In the genomic region with DNA sequence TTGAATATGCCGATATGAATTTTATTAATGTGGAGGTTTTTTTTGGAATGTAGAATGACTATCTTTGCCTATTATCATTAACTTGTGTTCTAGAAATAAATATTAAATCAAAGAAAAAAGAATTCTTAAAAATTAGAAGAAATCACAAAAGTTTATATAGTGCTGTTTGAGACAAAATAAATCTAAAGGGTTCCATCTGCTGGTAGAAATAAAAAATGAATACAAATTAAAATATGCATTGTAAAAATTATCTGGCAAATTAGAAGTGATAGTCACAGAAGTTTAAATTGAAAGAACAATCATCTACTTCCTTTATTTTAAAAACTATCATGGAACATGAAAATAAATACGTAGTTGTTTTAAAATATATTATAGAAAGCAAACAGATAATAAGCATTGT, we compare ENCODE assay signal across 12 cellular contexts. TPM values are rescaled to one million over a fixed set of nuclear protein-coding genes. Genes with fewer than 3 reads are reported as not detected.
A peak's percentile ranks its signal among the peaks of the same experiment; 100 is the strongest.
DNase-seq lines count a peak whose midpoint lies in the region; ATAC-seq and TF ChIP-seq lines count a peak whose summit lies in the region.
"Had no signal": no experiment of that assay in that cellular context is flagged by ENCODE, and none has a peak within 500 bp of the region (broad histone marks: within the 10 kb centered on the region; RNA-seq: fewer than 3 reads in every experiment).

No MANE protein-coding gene starts in this region.

- H3K56ac ChIP-seq in IMR-90 (ENCODE audit: extremely low read depth, insufficient read depth, low read length) = no peak overlapping the region

- H3K23ac ChIP-seq in IMR-90 (ENCODE audit: low read depth, low read length) (no peak overlapping the region), neuronal stem cell (ENCODE audit: low read depth, low read length, poor library complexity) (no peak overlapping the region)

- H3K9ac ChIP-seq in IMR-90 (ENCODE audit: low read depth, low read length) (no peak overlapping the region), neuronal stem cell (ENCODE audit: low read depth, low read length, poor library complexity) (no peak overlapping the region)

- H2AFZ ChIP-seq in IMR-90 (replicated peaks; ENCODE audit: low read length, poor library complexity) (no peak overlapping the region), neuronal stem cell (ENCODE audit: low read length) (no peak overlapping the region)

- WGBS in IMR-90 (ENCODE audit: extremely low coverage in 2 of 2, insufficient read length in 1 of 2), 2 experiments = 100% methylated on average over 1 of the region's 2 CpGs; no CpG with 5 or more reads in 1 of the 2 experiments
- WGBS in body of pancreas, 2 donors = 51 to 58% methylated on average over 2 of the region's 2 CpGs
- 100% methylated on average over 1 of the region's 2 CpGs; no CpG with 5 or more reads in 1 of the 2 donors for WGBS in neuronal stem cell (ENCODE audit: extremely low coverage in 2 of 2, insufficient read length in 2 of 2, insufficient replicate concordance in 1 of 2), 2 donors

- H2BK5ac ChIP-seq in IMR-90 (ENCODE audit: low read depth, low read length, poor library complexity, severe bottlenecking) = no peak overlapping the region
- no peak overlapping the region for H2BK5ac ChIP-seq in neuronal stem cell (ENCODE audit: low read length)

- H2BK120ac ChIP-seq in IMR-90 (ENCODE audit: low read depth, low read length) (no peak overlapping the region), neuronal stem cell (ENCODE audit: low read depth, low read length) (no peak overlapping the region)

- peaks cover 0 to 10% (median 0%) of the 10 kb centered on the region in 5 donors for H3K27me3 Mint-ChIP-seq in naive thymus-derived CD4-positive, alpha-beta T cell

- H4K91ac ChIP-seq in IMR-90 (ENCODE audit: insufficient read depth, low read depth, low read length) (no peak overlapping the region), neuronal stem cell (ENCODE audit: low read depth, low read length, poor library complexity) (no peak overlapping the region)

- BruUV-seq in IMR-90 (replicated peaks; lab: Mats Ljungman, UMichigan) = no TSS peak

- H3K14ac ChIP-seq in IMR-90 (replicated peaks; ENCODE audit: low read depth, low read length) (no peak overlapping the region), neuronal stem cell (ENCODE audit: low read length) (no peak overlapping the region)

- no peaks in the 10 kb centered on the region for H4K20me1 ChIP-seq in IMR-90 (ENCODE audit: insufficient read depth, low read length)

- H3K4me3 Mint-ChIP-seq in naive thymus-derived CD4-positive, alpha-beta T cell = no peak overlapping the region

- H2BK15ac ChIP-seq in IMR-90 (ENCODE audit: low read depth, low read length) (no peak overlapping the region), neuronal stem cell (ENCODE audit: low read length) (no peak overlapping the region)

- H2AK5ac ChIP-seq in IMR-90 (ENCODE audit: low read depth, low read length) = no peak overlapping the region
- no peak overlapping the region for H2AK5ac ChIP-seq in neuronal stem cell (ENCODE audit: low read depth, low read length)

- H3K4me1 Mint-ChIP-seq in naive thymus-derived CD4-positive, alpha-beta T cell = peaks cover 7 to 13% (median 12%) of the 10 kb centered on the region in 7 donors

- H3K27me3 ChIP-seq in IMR-90 (ENCODE audit: control insufficient read depth, insufficient read depth, low read length) (no peaks in the 10 kb centered on the region), body of pancreas (no peaks in the 10 kb centered on the region), neuronal stem cell (ENCODE audit: control insufficient read depth in 3 of 3, insufficient read depth in 3 of 3, low read depth in 1 of 3, low read length in 3 of 3) (no peaks in the 10 kb centered on the region)
- no peaks in the 10 kb centered on the region for H3K27me3 ChIP-seq in naive thymus-derived CD4-positive, alpha-beta T cell (ENCODE audit: control insufficient read depth in 2 of 2, insufficient read depth in 2 of 2, low read length in 2 of 2)
- H3K27me3 ChIP-seq: neutrophil, upper lobe of left lung had no signal

- H2BK20ac ChIP-seq in IMR-90 (ENCODE audit: low read depth, low read length) = no peak overlapping the region

- no peak overlapping the region for H2BK12ac ChIP-seq in neuronal stem cell (ENCODE audit: low read length)

- intact Hi-C loops in IMR-90 (cut with micrococcal nuclease) (loop anchor here (2.0 kb wide), 1 partner anchor 343 kb away; no protein-coding TSS in a partner anchor), body of pancreas (cut with DNase I) (no loop called here)
- intact Hi-C loops in naive thymus-derived CD4-positive, alpha-beta T cell (cut with micrococcal nuclease) = loop anchor here (1.0 to 10.0 kb wide), 9 partner anchors 23 to 785 kb away; partner anchors contain the start of gene ZBTB20 (in 1 of the 2)

- H3K79me1 ChIP-seq in IMR-90 (ENCODE audit: low read depth in 1 of 2, low read length in 2 of 2) = no peaks in the 10 kb centered on the region
- no peaks in the 10 kb centered on the region for H3K79me1 ChIP-seq in neuronal stem cell (ENCODE audit: low read depth, low read length)

- no peaks in the 10 kb centered on the region for H3K9me1 ChIP-seq in IMR-90 (ENCODE audit: insufficient read depth, low read length)

- DNase-seq in AML-193 (lab: John Stamatoyannopoulos, UW) (peak; percentile 53 to 63), IMR-90 (no peak), body of pancreas (no peak), NCI-H524 (lab: John Stamatoyannopoulos, UW) (no peak), neuronal stem cell (ENCODE audit: low spot score) (no peak)
- DNase-seq in naive thymus-derived CD4-positive, alpha-beta T cell = peak in 5 of 9 donors; percentile 14 to 36 (median 23)
- no peak for DNase-seq in activated CD8-positive, alpha-beta memory T cell treated with anti-CD3 and anti-CD28 coated beads, Interleukin-2, amount 50 U/mL, for 48 hours
- DNase-seq in stimulated activated CD4-positive, alpha-beta T cell treated with anti-CD3 and anti-CD28 coated beads, Interleukin-2, amount 100 ng/mL, for 48 hours = no peak
- DNase-seq: effector CD4-positive, alpha-beta T cell; upper lobe of left lung had no signal

- no peak overlapping the region for H2AK9ac ChIP-seq in IMR-90 (replicated peaks; ENCODE audit: low read depth, low read length, poor library complexity)

- H3K36me3 ChIP-seq in IMR-90 (ENCODE audit: control insufficient read depth, insufficient read depth, low read length) (no peaks in the 10 kb centered on the region), body of pancreas (replicated peaks in 1 of 2; ENCODE audit: insufficient read depth in 1 of 2, low read depth in 2 of 2) (no peaks in the 10 kb centered on the region), neuronal stem cell (replicated peaks in 1 of 2; ENCODE audit: control insufficient read depth in 2 of 2, insufficient read depth in 2 of 2, low read length in 2 of 2) (no peaks in the 10 kb centered on the region)
- H3K36me3 ChIP-seq in naive thymus-derived CD4-positive, alpha-beta T cell (ENCODE audit: control insufficient read depth in 2 of 3, insufficient read depth in 3 of 3, low read length in 3 of 3) = no peaks in the 10 kb centered on the region
- H3K36me3 ChIP-seq: neutrophil, upper lobe of left lung had no signal

- POLR2A ChIA-PET in IMR-90 (lab: Charles Lee; ENCODE audit: unreplicated experiment) = no interaction called here
- POLR2A ChIA-PET in naive thymus-derived CD4-positive, alpha-beta T cell (lab: Charles Lee) = interaction anchor here (1.2 kb wide), 1 partner anchor 70 kb away, joined by 4 read pairs; no protein-coding TSS in a partner anchor

- no peaks in the 10 kb centered on the region for H3K9me3 ChIP-seq in IMR-90 (ENCODE audit: control insufficient read depth, insufficient read depth, low read length)
- H3K9me3 ChIP-seq in body of pancreas = no peaks in the 10 kb centered on the region
- H3K9me3 ChIP-seq in naive thymus-derived CD4-positive, alpha-beta T cell (ENCODE audit: control insufficient read depth in 2 of 3, low read length in 3 of 3) = no peaks in the 10 kb centered on the region
- H3K9me3 ChIP-seq in neuronal stem cell (replicated peaks in 1 of 2; ENCODE audit: control insufficient read depth in 2 of 2, insufficient read depth in 1 of 2, low read depth in 1 of 2, low read length in 2 of 2) = no peaks in the 10 kb centered on the region
- H3K9me3 ChIP-seq: neutrophil, upper lobe of left lung had no signal

- H3K4me3 ChIP-seq in IMR-90 (ENCODE audit: insufficient read depth, low read depth, low read length) = no peak overlapping the region
- no peak overlapping the region for H3K4me3 ChIP-seq in body of pancreas
- H3K4me3 ChIP-seq in naive thymus-derived CD4-positive, alpha-beta T cell (ENCODE audit: low read length) = no peak overlapping the region
- no peak overlapping the region for H3K4me3 ChIP-seq in neuronal stem cell (ENCODE audit: low read length in 2 of 2)
- H3K4me3 ChIP-seq: upper lobe of left lung had no signal

- TF ChIP-seq POLR2A in IMR-90 (IDR thresholded peaks at IDR 0.05; ENCODE audit: low read depth, low read length) = no peak
- TF ChIP-seq POLR2A in body of pancreas (IDR thresholded peaks at IDR 0.05) = no peak

- H3K4me1 ChIP-seq in IMR-90 (ENCODE audit: control insufficient read depth, insufficient read depth, low read length) (no peaks in the 10 kb centered on the region; the same call in 1 of the 2 replicates), body of pancreas (no peaks in the 10 kb centered on the region), neuronal stem cell (ENCODE audit: control insufficient read depth in 2 of 2, insufficient read depth in 1 of 2, low read depth in 1 of 2, low read length in 2 of 2) (no peaks in the 10 kb centered on the region)
- peaks cover 11 to 13% of the 10 kb centered on the region in 2 donors for H3K4me1 ChIP-seq in naive thymus-derived CD4-positive, alpha-beta T cell (ENCODE audit: control insufficient read depth in 2 of 2, insufficient read depth in 2 of 2, low read length in 2 of 2)
- H3K4me1 ChIP-seq: upper lobe of left lung had no signal

- in situ Hi-C loops in IMR-90 (cut with MboI; ENCODE audit: low sequenced_read_pairs) = loop anchor here (10.0 kb wide), 1 partner anchor 335 kb away; no protein-coding TSS in a partner anchor

- CTCF ChIA-PET in IMR-90 (lab: Yijun Ruan, JAX) = no interaction called here
- CTCF ChIA-PET in naive thymus-derived CD4-positive, alpha-beta T cell (lab: Charles Lee) = interaction anchor here (1.5 to 3.2 kb wide), 2 partner anchors 77 to 614 kb away, joined by 5 to 35 read pairs; no protein-coding TSS in a partner anchor

- H4K8ac ChIP-seq in IMR-90 (ENCODE audit: low read depth in 2 of 2, low read length in 2 of 2) (no peak overlapping the region), neuronal stem cell (ENCODE audit: low read depth, low read length) (no peak overlapping the region)

- H3K9me3 Mint-ChIP-seq in naive thymus-derived CD4-positive, alpha-beta T cell = no peaks in the 10 kb centered on the region
- H3K9me3 Mint-ChIP-seq: activated T-helper 2 cell treated with anti-CD3 and anti-CD28 coated beads, Interferon-gamma antibody, Interleukin-2, Interleukin-4, amounts not matched to agents 10 μg/mL and 5 μg/mL and 100 μg/mL, durations not matched to agents 14 hours and 24 hours and 36 hours had no signal

- TF ChIP-seq CTCF in IMR-90 (conservative IDR thresholded peaks at IDR 0.05; ENCODE audit: low read depth, low read length) (peak; percentile 44), body of pancreas (IDR thresholded peaks at IDR 0.05) (peak in 5 of 7 experiments; percentile 17 to 51 (median 37))

- no peak overlapping the region for H3K27ac Mint-ChIP-seq in naive thymus-derived CD4-positive, alpha-beta T cell
- H3K27ac Mint-ChIP-seq: activated T-helper 2 cell treated with anti-CD3 and anti-CD28 coated beads, Interferon-gamma antibody, Interleukin-2, Interleukin-4, amounts not matched to agents 10 μg/mL and 5 μg/mL and 100 μg/mL, durations not matched to agents 14 hours and 24 hours and 36 hours had no signal

- H3K4ac ChIP-seq in IMR-90 (ENCODE audit: low read depth, low read length) (no peak overlapping the region), neuronal stem cell (ENCODE audit: low read length) (no peak overlapping the region)

- no peaks in the 10 kb centered on the region for H3K36me3 Mint-ChIP-seq in naive thymus-derived CD4-positive, alpha-beta T cell

- ATAC-seq in IMR-90 (ENCODE audit: low read depth) (no peak), body of pancreas (no peak)
- no peak for ATAC-seq in naive thymus-derived CD4-positive, alpha-beta T cell

- dilution Hi-C loops in IMR-90 (cut with HindIII; ENCODE audit: low sequenced_read_pairs, unreplicated experiment) = no loop called here

- no peak overlapping the region for H3K18ac ChIP-seq in IMR-90 (ENCODE audit: low read depth, low read length)
- H3K18ac ChIP-seq in neuronal stem cell (ENCODE audit: low read length) = no peak overlapping the region

- no peak overlapping the region for H3K4me2 ChIP-seq in IMR-90 (ENCODE audit: low read depth, low read length)
- no peak overlapping the region for H3K4me2 ChIP-seq in neuronal stem cell (ENCODE audit: insufficient read depth, low read length, poor library complexity, severe bottlenecking)

- peak; percentile 28; the same call in 1 of the 2 replicates for TF ChIP-seq RAD21 in IMR-90 (IDR thresholded peaks at IDR 0.05; ENCODE audit: low read length)

- H4K5ac ChIP-seq in IMR-90 (ENCODE audit: low read depth, low read length) = no peak overlapping the region

- H3K27ac ChIP-seq in IMR-90 (ENCODE audit: insufficient read depth, low read length) (no peak overlapping the region), body of pancreas (no peak overlapping the region), neuronal stem cell (replicated peaks; ENCODE audit: low read length) (no peak overlapping the region)
- no peak overlapping the region for H3K27ac ChIP-seq in naive thymus-derived CD4-positive, alpha-beta T cell (ENCODE audit: low read depth, low read length)
- H3K27ac ChIP-seq: neutrophil, upper lobe of left lung had no signal

RNA-seq across cellular contexts. Expression of gene ZBTB20, which starts 22.7 kb away (rescaled TPM):
- total RNA-seq in IMR-90 (2012; rRNA removed) (13.3 and 14.7 TPM in 2 replicates), body of pancreas (10 to 100 TPM; 48.3 to 77.1 TPM)
- polyA plus RNA-seq in IMR-90 (2012; rRNA removed) = 0.75 and 0.87 TPM in 2 replicates
- 0.25 and 0.55 TPM in 2 replicates for polyA plus RNA-seq in IMR-90 (2012; cell fraction: cytosol; rRNA removed)
- polyA plus RNA-seq in IMR-90 (2012; cell fraction: nucleus; rRNA removed; ENCODE audit: low replicate concordance) = 2.3 and 2.6 TPM in 2 replicates
- 10 to 100 TPM; 14.9 to 69.5 (median 64.0) TPM for total RNA-seq in naive thymus-derived CD4-positive, alpha-beta T cell
- 10 to 100 TPM; 24.4 to 27.0 TPM for polyA plus RNA-seq in naive thymus-derived CD4-positive, alpha-beta T cell
- polyA plus RNA-seq in neuronal stem cell (2013, experiment 1 of 2) = 0.73 TPM
- 0.97 TPM for polyA plus RNA-seq in neuronal stem cell (2013, experiment 2 of 2)

Comparison
In these comparisons a context has a peak if more than half of its experiments do, and no peak if none do; other contexts are left out.
1. DNase-seq: peak in AML-193 (2 of 2) and naive thymus-derived CD4-positive, alpha-beta T cell (5 of 9); none in IMR-90 (single experiment), body of pancreas (0 of 4), NCI-H524 (0 of 2), activated CD8-positive, alpha-beta memory T cell treated with anti-CD3 and anti-CD28 coated beads, Interleukin-2, amount 50 U/mL, for 48 hours (single experiment), stimulated activated CD4-positive, alpha-beta T cell treated with anti-CD3 and anti-CD28 coated beads, Interleukin-2, amount 100 ng/mL, for 48 hours (0 of 2) and neuronal stem cell (single experiment).